Comparison of ENCODE assay signal across 9 cellular contexts in genomic region chr16:81492965-81493754, GRCh38. TPM values are rescaled to one million over a fixed set of nuclear protein-coding genes. Genes with fewer than 3 reads are reported as not detected.
DNase-seq lines count a peak whose midpoint lies in the region; ATAC-seq and TF ChIP-seq lines count a peak whose summit lies in the region.
"Had no signal": no experiment of that assay in that cellular context is flagged by ENCODE, and none has a peak within 500 bp of the region (broad histone marks: within the 10 kb centered on the region; RNA-seq: fewer than 3 reads in every experiment).

No MANE protein-coding gene starts in this region.

- H3K4me1 Mint-ChIP-seq in chondrocyte (ENCODE audit: low read depth) = peaks cover 36% of the 10 kb centered on the region
- peaks cover 72 to 96% of the 10 kb centered on the region in 2 donors for H3K4me1 Mint-ChIP-seq in stimulated activated naive B cell treated with anti-CD40 and anti-IgM and Interleukin-4, amounts not matched to agents 10 μg/mL and 1 μg/mL and 100 μg/mL, for 72 hours

- H3K27me3 ChIP-seq in HUES48 (ENCODE audit: control insufficient read depth, insufficient read depth, low read length) = no peaks in the 10 kb centered on the region
- H3K27me3 ChIP-seq in mesenchymal stem cell (ENCODE audit: control insufficient read depth in 1 of 2, insufficient read depth in 1 of 2, low read length in 2 of 2) = no peaks in the 10 kb centered on the region
- H3K27me3 ChIP-seq: brain microvascular endothelial cell, uterus had no signal

- H3K9me3 ChIP-seq in HUES48 (ENCODE audit: control insufficient read depth, insufficient read depth, low read length) (no peaks in the 10 kb centered on the region), mesenchymal stem cell (ENCODE audit: control insufficient read depth, low read length) (no peaks in the 10 kb centered on the region)
- H3K9me3 ChIP-seq: uterus had no signal

- H4K8ac ChIP-seq in mesenchymal stem cell (ENCODE audit: low read length) = peak overlapping the region; percentile 8

- H3K14ac ChIP-seq in mesenchymal stem cell (ENCODE audit: low read length in 2 of 2) = no peak overlapping the region

- TF ChIP-seq CTCF in chondrocyte (IDR thresholded peaks at IDR 0.05) (no peak), coronary artery (IDR thresholded peaks at IDR 0.05) (no peak)

- H3K36me3 ChIP-seq in HUES48 (ENCODE audit: control insufficient read depth, insufficient read depth, low read length) (no peaks in the 10 kb centered on the region), mesenchymal stem cell (ENCODE audit: control insufficient read depth in 1 of 2, insufficient read depth in 2 of 2, low read depth in 1 of 2, low read length in 2 of 2) (peaks cover 0 to 9% of the 10 kb centered on the region in 2 experiments)
- H3K36me3 ChIP-seq: brain microvascular endothelial cell, uterus had no signal

- no peak overlapping the region for H2AFZ ChIP-seq in mesenchymal stem cell (ENCODE audit: low read depth, low read length)

- no peak overlapping the region for H3K4me3 ChIP-seq in HUES48 (ENCODE audit: low read depth, low read length)
- no peak overlapping the region for H3K4me3 ChIP-seq in mesenchymal stem cell (ENCODE audit: insufficient read depth in 1 of 2, low read depth in 1 of 2, low read length in 2 of 2)
- no peak overlapping the region for H3K4me3 ChIP-seq in coronary artery
- H3K4me3 ChIP-seq: uterus had no signal

- peaks cover 59% of the 10 kb centered on the region for H3K79me1 ChIP-seq in mesenchymal stem cell (replicated peaks; ENCODE audit: low read length, poor library complexity, severe bottlenecking)

- H3K27ac ChIP-seq in HUES48 (ENCODE audit: low read depth, low read length) (peak overlapping the region; percentile 27), mesenchymal stem cell (ENCODE audit: low read length, poor library complexity, severe bottlenecking) (no peak overlapping the region), coronary artery (peak overlapping the region in 1 of 2 donors; percentile 28)

- WGBS in mesenchymal stem cell = 83% methylated on average over 29 of the region's 29 CpGs

- H3K27me3 Mint-ChIP-seq in chondrocyte (ENCODE audit: low read depth) = no peaks in the 10 kb centered on the region
- H3K27me3 Mint-ChIP-seq in stimulated activated naive B cell treated with anti-CD40 and anti-IgM and Interleukin-4, amounts not matched to agents 10 μg/mL and 1 μg/mL and 100 μg/mL, for 72 hours = no peaks in the 10 kb centered on the region

- no peak overlapping the region for H2BK120ac ChIP-seq in mesenchymal stem cell (ENCODE audit: low read depth, low read length)

- H3K9ac ChIP-seq in HUES48 (ENCODE audit: low read depth, low read length) (no peak overlapping the region), mesenchymal stem cell (ENCODE audit: low read length) (no peak overlapping the region)

- peak overlapping the region; percentile 12 for H3K27ac Mint-ChIP-seq in chondrocyte (ENCODE audit: unreplicated experiment)
- H3K27ac Mint-ChIP-seq in stimulated activated naive B cell treated with anti-CD40 and anti-IgM and Interleukin-4, amounts not matched to agents 10 μg/mL and 1 μg/mL and 100 μg/mL, for 72 hours = peak overlapping the region; percentile 84

- H3K4me3 Mint-ChIP-seq in chondrocyte (ENCODE audit: unreplicated experiment) = no peak overlapping the region
- H3K4me3 Mint-ChIP-seq in stimulated activated naive B cell treated with anti-CD40 and anti-IgM and Interleukin-4, amounts not matched to agents 10 μg/mL and 1 μg/mL and 100 μg/mL, for 72 hours = no peak overlapping the region

- H3K4me2 ChIP-seq in mesenchymal stem cell (ENCODE audit: low read length, poor library complexity, severe bottlenecking) = no peak overlapping the region

- DNase-seq in chondrocyte (ENCODE audit: low spot score) = no peak
- no peak for DNase-seq in mesenchymal stem cell
- DNase-seq in stimulated activated naive B cell treated with anti-CD40 and anti-IgM and Interleukin-4, amounts not matched to agents 10 μg/mL and 1 μg/mL and 100 μg/mL, for 72 hours = no peak
- DNase-seq in stimulated activated CD4-positive, alpha-beta T cell treated with anti-CD3 and anti-CD28 coated beads, Interleukin-4, amount 100 ng/mL, for 24 hours = no peak
- no peak for DNase-seq in NCI-H146 treated with DMSO at 0.1 percent for 48 hours (lab: John Stamatoyannopoulos, UW; ENCODE audit: unreplicated experiment)
- DNase-seq in coronary artery (ENCODE audit: low spot score) = no peak

- H2BK15ac ChIP-seq in mesenchymal stem cell (ENCODE audit: low read depth, poor library complexity, severe bottlenecking) = no peak overlapping the region

- H3K4ac ChIP-seq in mesenchymal stem cell (ENCODE audit: low read depth in 1 of 2, low read length in 2 of 2) = peak overlapping the region; percentile 6 to 35

- H4K91ac ChIP-seq in mesenchymal stem cell (ENCODE audit: low read length) = peak overlapping the region; percentile 35

- peak overlapping the region; percentile 28 to 61 for H3K18ac ChIP-seq in mesenchymal stem cell (ENCODE audit: low read depth in 1 of 2, low read length in 2 of 2)

- H3K36me3 Mint-ChIP-seq in chondrocyte (ENCODE audit: low read depth) = peaks cover 3% of the 10 kb centered on the region
- peaks cover 14 to 22% of the 10 kb centered on the region in 2 donors for H3K36me3 Mint-ChIP-seq in stimulated activated naive B cell treated with anti-CD40 and anti-IgM and Interleukin-4, amounts not matched to agents 10 μg/mL and 1 μg/mL and 100 μg/mL, for 72 hours

- no peak overlapping the region for H2BK12ac ChIP-seq in mesenchymal stem cell (ENCODE audit: low read length in 2 of 2)

- no peaks in the 10 kb centered on the region for H3K9me3 Mint-ChIP-seq in chondrocyte (ENCODE audit: low read depth)
- H3K9me3 Mint-ChIP-seq in stimulated activated naive B cell treated with anti-CD40 and anti-IgM and Interleukin-4, amounts not matched to agents 10 μg/mL and 1 μg/mL and 100 μg/mL, for 72 hours = no peaks in the 10 kb centered on the region

- no peak overlapping the region for H2BK5ac ChIP-seq in mesenchymal stem cell (ENCODE audit: low read depth, low read length, poor library complexity, severe bottlenecking)

- no peak overlapping the region for H2AK5ac ChIP-seq in mesenchymal stem cell (ENCODE audit: low read length, severe bottlenecking)

- H3K23ac ChIP-seq in mesenchymal stem cell (ENCODE audit: low read length in 2 of 2) = no peak overlapping the region

- 0 out of 2 replicates have a peak, but pooled peaks cover 2% of the 10 kb centered on the region for H3K4me1 ChIP-seq in HUES48 (ENCODE audit: control insufficient read depth, insufficient read depth, low read length)
- peaks cover 25% of the 10 kb centered on the region for H3K4me1 ChIP-seq in mesenchymal stem cell (ENCODE audit: control insufficient read depth, insufficient read depth, low read depth, low read length)

- no peak for ATAC-seq in stimulated activated naive B cell treated with anti-CD40 and anti-IgM and Interleukin-4, amounts not matched to agents 10 μg/mL and 1 μg/mL and 100 μg/mL, for 72 hours (replicated peaks)

RNA-seq across cellular contexts. Expression of gene CMIP, which starts 48.6 kb away (rescaled TPM):
- 61.4 to 69.6 TPM (median 62.9 TPM) in 3 replicates for total RNA-seq in chondrocyte
- polyA plus RNA-seq in mesenchymal stem cell (2013, experiment 1 of 2) = 34.5 TPM
- polyA plus RNA-seq in mesenchymal stem cell (2013, experiment 2 of 2) = 34.1 TPM
